11 cellular contexts compared by ENCODE assay signal in genomic region chr1:30906631-30907389, GRCh38. TPM values are rescaled to one million over a fixed set of nuclear protein-coding genes. Genes with fewer than 3 reads are reported as not detected.
DNase-seq lines count a peak whose midpoint lies in the region; ATAC-seq and TF ChIP-seq lines count a peak whose summit lies in the region.
"Had no signal": no experiment of that assay in that cellular context is flagged by ENCODE, and none has a peak within 500 bp of the region (broad histone marks: within the 10 kb centered on the region; RNA-seq: fewer than 3 reads in every experiment).

No MANE protein-coding gene starts in this region.

- H3K4me2 ChIP-seq in fibroblast of lung (ENCODE audit: extremely low read depth, insufficient read depth, low read length), result peak overlapping the region; percentile 95
- peak overlapping the region; percentile 84 for H3K4me2 ChIP-seq in trophoblast cell (ENCODE audit: low read length)

- TF ChIP-seq CTCF in WTC11 (IDR thresholded peaks at IDR 0.05) (no peak), fibroblast of lung (conservative IDR thresholded peaks at IDR 0.05 in 1 of 2, IDR thresholded peaks at IDR 0.05 in 1 of 2; ENCODE audit: low read depth in 1 of 2, low read length in 2 of 2) (no peak), BE2C (IDR thresholded peaks at IDR 0.05; ENCODE audit: low read depth, low read length) (no peak)

- no peak overlapping the region for H4K91ac ChIP-seq in trophoblast cell (ENCODE audit: low read depth, low read length)

- DNase-seq in CD4-positive, alpha-beta memory T cell, result no peak
- no peak for DNase-seq in WTC11 (ENCODE audit: low spot score)
- no peak for DNase-seq in fibroblast of lung (ENCODE audit: low read depth in 2 of 2)
- no peak for DNase-seq in trophoblast cell
- no peak for DNase-seq in nucleus accumbens (lab: John Stamatoyannopoulos, UW)
- DNase-seq in NCI-H1048 (lab: John Stamatoyannopoulos, UW), result no peak
- DNase-seq in BE2C, result no peak
- DNase-seq: DND-41, Kasumi-1 had no signal

- H3K4me1 ChIP-seq in CD4-positive, alpha-beta memory T cell (ENCODE audit: insufficient read depth, low read length), result peaks cover 15% of the 10 kb centered on the region
- H3K4me1 ChIP-seq in fibroblast of lung (ENCODE audit: control insufficient read depth, extremely low read depth, insufficient read depth, low read length) (peaks cover 27% of the 10 kb centered on the region), trophoblast cell (ENCODE audit: control insufficient read depth in 1 of 2, insufficient read depth in 2 of 2, low read length in 2 of 2) (peaks cover 27 to 38% of the 10 kb centered on the region in 2 experiments), BE2C (no peaks in the 10 kb centered on the region)

- H3K27ac ChIP-seq in CD4-positive, alpha-beta memory T cell (ENCODE audit: low read depth, low read length), result no peak overlapping the region
- H3K27ac ChIP-seq in fibroblast of lung (ENCODE audit: insufficient read depth, low read length) (no peak overlapping the region), trophoblast cell (ENCODE audit: low read depth, low read length) (no peak overlapping the region)

- H3K4me3 ChIP-seq in CD4-positive, alpha-beta memory T cell (ENCODE audit: low read length in 2 of 2), result no peak overlapping the region
- peak overlapping the region in 3 of 4 experiments; percentile 58 to 69 (median 66) for H3K4me3 ChIP-seq in fibroblast of lung (replicated peaks in 1 of 4; ENCODE audit: control extremely low read depth in 1 of 4, insufficient read depth in 1 of 4, low read depth in 3 of 4, low read length in 4 of 4)
- H3K4me3 ChIP-seq in trophoblast cell (ENCODE audit: low read depth, low read length), result peak overlapping the region; percentile 72
- no peak overlapping the region for H3K4me3 ChIP-seq in BE2C (ENCODE audit: low read depth, low read length)

- H3K36me3 ChIP-seq in CD4-positive, alpha-beta memory T cell (ENCODE audit: insufficient read depth, low read length), result no peaks in the 10 kb centered on the region
- H3K36me3 ChIP-seq in fibroblast of lung (ENCODE audit: control insufficient read depth, insufficient read depth, low read length) (no peaks in the 10 kb centered on the region), trophoblast cell (ENCODE audit: control insufficient read depth in 1 of 2, insufficient read depth in 2 of 2, low read length in 2 of 2) (no peaks in the 10 kb centered on the region), BE2C (no peaks in the 10 kb centered on the region)

- POLR2A ChIA-PET in CD4-positive, alpha-beta memory T cell (lab: Charles Lee; ENCODE audit: partially characterized antibody), result no interaction called here
- POLR2A ChIA-PET in WTC11 (lab: Charles Lee), result no interaction called here

- H3K9me3 Mint-ChIP-seq in CD4-positive, alpha-beta memory T cell, result peaks cover 0 to 2% (median 0%) of the 10 kb centered on the region in 8 donors
- H3K9me3 Mint-ChIP-seq in WTC11, result no peaks in the 10 kb centered on the region

- peaks cover 4% of the 10 kb centered on the region for H3K79me2 ChIP-seq in fibroblast of lung (ENCODE audit: control insufficient read depth, insufficient read depth, low read length)
- H3K79me2 ChIP-seq in trophoblast cell (ENCODE audit: control insufficient read depth, insufficient read depth, low read length, poor library complexity), result peaks cover 9% of the 10 kb centered on the region

- no CpG with 5 or more reads among the region's 9 CpGs for WGBS in trophoblast cell (ENCODE audit: extremely low coverage, insufficient coverage, insufficient read length)

- peak overlapping the region; percentile 36 for H3K18ac ChIP-seq in trophoblast cell (ENCODE audit: low read length)

- no peak overlapping the region for H3K23ac ChIP-seq in trophoblast cell (ENCODE audit: low read length)

- intact Hi-C loops in CD4-positive, alpha-beta memory T cell (cut with micrococcal nuclease), result no loop called here

- H2AFZ ChIP-seq in fibroblast of lung (ENCODE audit: low read length) (no peak overlapping the region), trophoblast cell (ENCODE audit: insufficient read depth, low read length, poor library complexity) (no peak overlapping the region)

- H3K4me1 Mint-ChIP-seq in CD4-positive, alpha-beta memory T cell, result peaks cover 9 to 19% (median 13%) of the 10 kb centered on the region in 4 donors
- peaks cover 59% of the 10 kb centered on the region for H3K4me1 Mint-ChIP-seq in WTC11

- no peaks in the 10 kb centered on the region for H4K20me1 ChIP-seq in fibroblast of lung (ENCODE audit: control insufficient read depth, extremely low read depth, insufficient read depth, low read length)

- peaks cover 17% of the 10 kb centered on the region for H3K79me1 ChIP-seq in trophoblast cell (ENCODE audit: low read length)

- no peak overlapping the region for H2BK5ac ChIP-seq in trophoblast cell (ENCODE audit: low read depth, low read length, poor library complexity)

- H2BK120ac ChIP-seq in trophoblast cell (ENCODE audit: insufficient read depth, low read length, poor library complexity), result no peak overlapping the region

- peak overlapping the region in 1 of 7 donors; percentile 80 for H3K27ac Mint-ChIP-seq in CD4-positive, alpha-beta memory T cell
- no peak overlapping the region for H3K27ac Mint-ChIP-seq in WTC11

- no peak overlapping the region for H3K9ac ChIP-seq in fibroblast of lung (ENCODE audit: insufficient read depth, low read length)
- H3K9ac ChIP-seq in trophoblast cell (ENCODE audit: low read length), result no peak overlapping the region

- peaks cover 17% of the 10 kb centered on the region for H3K27me3 ChIP-seq in CD4-positive, alpha-beta memory T cell (ENCODE audit: insufficient read depth, low read length)
- H3K27me3 ChIP-seq in fibroblast of lung (ENCODE audit: control insufficient read depth, insufficient read depth, low read length) (no peaks in the 10 kb centered on the region), trophoblast cell (ENCODE audit: insufficient read depth, low read length) (no peaks in the 10 kb centered on the region), BE2C (no peaks in the 10 kb centered on the region)

- no peak for ATAC-seq in WTC11
- ATAC-seq in HG02870 (IDR thresholded peaks at IDR 0.05; ENCODE audit: unreplicated experiment), result no peak
- ATAC-seq: activated CD4-positive, CD25-positive, alpha-beta regulatory T cell treated with anti-CD3 and anti-CD28 coated beads, Interleukin-2, amount 50 U/mL, for 24 hours had no signal

- H2AK5ac ChIP-seq in trophoblast cell (ENCODE audit: low read length), result no peak overlapping the region

- no peak overlapping the region for H3K14ac ChIP-seq in trophoblast cell (ENCODE audit: low read length)

- peak overlapping the region in 7 of 8 donors; percentile 9 to 85 (median 84) for H3K4me3 Mint-ChIP-seq in CD4-positive, alpha-beta memory T cell
- H3K4me3 Mint-ChIP-seq in WTC11, result peak overlapping the region; percentile 82

- no peak overlapping the region for H2BK12ac ChIP-seq in trophoblast cell (ENCODE audit: low read length)

- H4K8ac ChIP-seq in trophoblast cell (ENCODE audit: low read depth, low read length), result no peak overlapping the region

- peaks cover 11 to 38% of the 10 kb centered on the region in 2 donors for H3K27me3 Mint-ChIP-seq in CD4-positive, alpha-beta memory T cell
- peaks cover 17% of the 10 kb centered on the region for H3K27me3 Mint-ChIP-seq in WTC11 (ENCODE audit: low read depth)

- H4K12ac ChIP-seq in trophoblast cell (ENCODE audit: low read depth, low read length), result no peak overlapping the region

- CTCF ChIA-PET in CD4-positive, alpha-beta memory T cell (lab: Charles Lee; ENCODE audit: partially characterized antibody), result interaction anchor here (1.0 to 1.2 kb wide), 2 partner anchors 105 to 187 kb away, joined by 3 read pairs; no protein-coding TSS in a partner anchor
- CTCF ChIA-PET in WTC11 (lab: Charles Lee), result interaction anchor here (0.8 to 17.8 kb wide), 5 partner anchors 34 to 188 kb away, joined by 3 to 606 read pairs (median 4); no protein-coding TSS in a partner anchor

- H3K4ac ChIP-seq in trophoblast cell (ENCODE audit: low read depth, low read length), result no peak overlapping the region

- H3K36me3 Mint-ChIP-seq in CD4-positive, alpha-beta memory T cell, result peaks cover 0 to 3% of the 10 kb centered on the region in 2 donors
- H3K36me3 Mint-ChIP-seq in WTC11, result no peaks in the 10 kb centered on the region

- no peaks in the 10 kb centered on the region for H3K9me3 ChIP-seq in CD4-positive, alpha-beta memory T cell (ENCODE audit: control insufficient read depth in 1 of 2, low read length in 2 of 2)
- H3K9me3 ChIP-seq in fibroblast of lung (ENCODE audit: control insufficient read depth, insufficient read depth, low read depth, low read length), result no peaks in the 10 kb centered on the region
- H3K9me3 ChIP-seq in trophoblast cell (ENCODE audit: insufficient read depth, low read depth, low read length), result no peaks in the 10 kb centered on the region
- no peaks in the 10 kb centered on the region for H3K9me3 ChIP-seq in BE2C

TF ChIP-seq in WTC11, 78 proteins besides CTCF, POLR2A, EP300 and RAD21:
- TF ChIP-seq FOXK1 (CRISPR knock-in tag; IDR thresholded peaks at IDR 0.05) (no peak), E2F1 (CRISPR knock-in tag; IDR thresholded peaks at IDR 0.05) (no peak), TCF7 (CRISPR knock-in tag; IDR thresholded peaks at IDR 0.05; ENCODE audit: low read depth) (no peak), FOXP1 (CRISPR knock-in tag; IDR thresholded peaks at IDR 0.05; ENCODE audit: borderline replicate concordance) (no peak), SOX15 (CRISPR knock-in tag; IDR thresholded peaks at IDR 0.05) (no peak)

RNA-seq across cellular contexts. Expression of gene SDC3, which starts 1.7 kb away (rescaled TPM):
- total RNA-seq in CD4-positive, alpha-beta memory T cell, result under 1 TPM; 0.29 to 0.64 TPM
- polyA plus RNA-seq in CD4-positive, alpha-beta memory T cell, result not detected
- total RNA-seq in WTC11 (2021) (31.1 to 32.3 TPM (median 31.2 TPM) in 3 replicates), fibroblast of lung (25.9 and 32.9 TPM in 2 replicates)
- polyA plus RNA-seq in fibroblast of lung, result 13.7 and 16.2 TPM in 2 replicates
- 64.6 and 85.2 TPM in 2 replicates for polyA plus RNA-seq in fibroblast of lung (2012)
- 88.7 and 132 TPM in 2 replicates for polyA minus RNA-seq in fibroblast of lung (ENCODE audit: low replicate concordance)
- 64.9 and 65.2 TPM in 2 replicates for polyA plus RNA-seq in trophoblast cell (2013)
- polyA plus RNA-seq in BE2C (2012; ENCODE audit: insufficient read depth, insufficient read length, low read depth), result 2.9 TPM

Comparison
In these comparisons a context has a peak if more than half of its experiments do, and no peak if none do; other contexts are left out.
1. H3K4me3 ChIP-seq: peak in fibroblast of lung (3 of 4) and trophoblast cell (single experiment); none in CD4-positive, alpha-beta memory T cell (0 of 2) and BE2C (single experiment).
2. RNA of gene SDC3, which starts 1.7 kb away (total RNA-seq): 25.9 to 32.9 TPM in fibroblast of lung and 31.1 to 32.3 TPM in WTC11; 0.29 to 0.64 TPM in CD4-positive, alpha-beta memory T cell; every median in the first group is over 10 times any median in the second.